ENCODE assay signal across 19 cellular contexts in genomic region chr5:138563340-138564118, GRCh38. TPM values are rescaled to one million over a fixed set of nuclear protein-coding genes. Genes with fewer than 3 reads are reported as not detected.
A peak's percentile ranks its signal among the peaks of the same experiment; 100 is the strongest.
DNase-seq lines count a peak whose midpoint lies in the region; ATAC-seq and TF ChIP-seq lines count a peak whose summit lies in the region.
"Had no signal": no experiment of that assay in that cellular context is flagged by ENCODE, and none has a peak within 500 bp of the region (broad histone marks: within the 10 kb centered on the region; RNA-seq: fewer than 3 reads in every experiment).

No MANE protein-coding gene starts in this region.

- ATAC-seq in naive thymus-derived CD4-positive, alpha-beta T cell: no peak
- ATAC-seq: foreskin keratinocyte, SK-N-SH treated with all-trans-retinoic acid at 6 μM for 48 hours had no signal

- DNase-seq in activated CD4-positive, alpha-beta T cell treated with anti-CD3 and anti-CD28 coated beads, Interleukin-2, amount 10 ng/mL, durations not matched to agents 7 days and 5 days: no peak
- no peak for DNase-seq in activated CD4-positive, alpha-beta T cell treated with anti-CD3 and anti-CD28 coated beads for 1 hour
- no peak for DNase-seq in activated T-helper 2 cell treated with anti-CD3 and anti-CD28 coated beads, Interferon-gamma antibody, Interleukin-2, Interleukin-4, amounts not matched to agents 10 μg/mL and 5 μg/mL and 100 μg/mL, durations not matched to agents 14 hours and 24 hours and 36 hours (ENCODE audit: low spot score)
- no peak for DNase-seq in naive thymus-derived CD4-positive, alpha-beta T cell
- DNase-seq in glomerular visceral epithelial cell (ENCODE audit: extremely low spot score): no peak
- no peak for DNase-seq in NK-92 treated with Interleukin-12 subunit alpha and Interleukin-12 subunit beta, amount 100 ng/mL, for 24 hours (lab: John Stamatoyannopoulos, UW)
- no peak for DNase-seq in medulla oblongata (ENCODE audit: extremely low spot score)
- DNase-seq: DMS79, foreskin keratinocyte, kidney glomerular epithelial cell, mesendoderm, NCI-H1436, NCI-H2171 treated with DMSO at 0.1 percent for 48 hours, Peyer's patch, tibial artery had no signal

- POLR2A ChIA-PET in activated CD4-positive, alpha-beta T cell treated with anti-CD3 and anti-CD28 coated beads, Interleukin-2, amount 10 ng/mL, durations not matched to agents 7 days and 5 days (lab: Charles Lee): interaction anchor here (0.7 kb wide), 1 partner anchor 12 kb away, joined by 6 read pairs; the partner anchor contains the start of gene HSPA9
- POLR2A ChIA-PET in HEK293 (lab: Yijun Ruan, JAX): interaction anchor here (1.2 kb wide), 1 partner anchor 12 kb away, joined by 4 read pairs; the partner anchor contains the start of gene HSPA9
- POLR2A ChIA-PET in naive thymus-derived CD4-positive, alpha-beta T cell (lab: Charles Lee): interaction anchor here (2.6 kb wide), 1 partner anchor 12 kb away, joined by 8 read pairs; the partner anchor contains the start of gene HSPA9

- no peak overlapping the region for H3K4me3 Mint-ChIP-seq in activated CD4-positive, alpha-beta T cell treated with anti-CD3 and anti-CD28 coated beads, Interleukin-2, amount 10 ng/mL, durations not matched to agents 7 days and 5 days
- H3K4me3 Mint-ChIP-seq in activated T-helper 2 cell treated with anti-CD3 and anti-CD28 coated beads, Interferon-gamma antibody, Interleukin-2, Interleukin-4, amounts not matched to agents 10 μg/mL and 5 μg/mL and 100 μg/mL, durations not matched to agents 14 hours and 24 hours and 36 hours (ENCODE audit: low read depth): no peak overlapping the region
- no peak overlapping the region for H3K4me3 Mint-ChIP-seq in naive thymus-derived CD4-positive, alpha-beta T cell
- H3K4me3 Mint-ChIP-seq: neural progenitor cell had no signal

- H3K4me1 Mint-ChIP-seq in activated CD4-positive, alpha-beta T cell treated with anti-CD3 and anti-CD28 coated beads, Interleukin-2, amount 10 ng/mL, durations not matched to agents 7 days and 5 days: peaks cover 36% of the 10 kb centered on the region
- H3K4me1 Mint-ChIP-seq in activated T-helper 2 cell treated with anti-CD3 and anti-CD28 coated beads, Interferon-gamma antibody, Interleukin-2, Interleukin-4, amounts not matched to agents 10 μg/mL and 5 μg/mL and 100 μg/mL, durations not matched to agents 14 hours and 24 hours and 36 hours (ENCODE audit: low read depth): peaks cover 26% of the 10 kb centered on the region
- peaks cover 13 to 67% (median 52%) of the 10 kb centered on the region in 7 donors for H3K4me1 Mint-ChIP-seq in naive thymus-derived CD4-positive, alpha-beta T cell
- H3K4me1 Mint-ChIP-seq: neural progenitor cell had no signal

- no peaks in the 10 kb centered on the region for H3K4me1 ChIP-seq in HEK293 (ENCODE audit: control insufficient read depth, insufficient read depth, low read length)
- H3K4me1 ChIP-seq in naive thymus-derived CD4-positive, alpha-beta T cell (ENCODE audit: control insufficient read depth in 2 of 2, insufficient read depth in 2 of 2, low read length in 2 of 2): peaks cover 14 to 35% of the 10 kb centered on the region in 2 donors
- H3K4me1 ChIP-seq: foreskin keratinocyte, neural progenitor cell, Peyer's patch, tibial artery had no signal

- H3K4me3 ChIP-seq in HEK293 (ENCODE audit: low read depth, low read length): no peak overlapping the region
- no peak overlapping the region for H3K4me3 ChIP-seq in naive thymus-derived CD4-positive, alpha-beta T cell (ENCODE audit: low read length)
- H3K4me3 ChIP-seq: neural progenitor cell, Peyer's patch, tibial artery had no signal

- peaks cover 79 to 95% of the 10 kb centered on the region in 2 experiments for H3K36me3 ChIP-seq in HEK293 (ENCODE audit: control insufficient read depth in 2 of 2, insufficient read depth in 1 of 2, low read length in 2 of 2)
- H3K36me3 ChIP-seq in naive thymus-derived CD4-positive, alpha-beta T cell (ENCODE audit: control insufficient read depth in 2 of 3, insufficient read depth in 3 of 3, low read length in 3 of 3): peaks cover 53 to 89% (median 60%) of the 10 kb centered on the region in 3 experiments

- H3K27me3 Mint-ChIP-seq in activated CD4-positive, alpha-beta T cell treated with anti-CD3 and anti-CD28 coated beads, Interleukin-2, amount 10 ng/mL, durations not matched to agents 7 days and 5 days: no peaks in the 10 kb centered on the region
- no peaks in the 10 kb centered on the region for H3K27me3 Mint-ChIP-seq in activated T-helper 2 cell treated with anti-CD3 and anti-CD28 coated beads, Interferon-gamma antibody, Interleukin-2, Interleukin-4, amounts not matched to agents 10 μg/mL and 5 μg/mL and 100 μg/mL, durations not matched to agents 14 hours and 24 hours and 36 hours (ENCODE audit: low read depth)
- H3K27me3 Mint-ChIP-seq in naive thymus-derived CD4-positive, alpha-beta T cell: no peaks in the 10 kb centered on the region

- H3K9me3 Mint-ChIP-seq in activated CD4-positive, alpha-beta T cell treated with anti-CD3 and anti-CD28 coated beads, Interleukin-2, amount 10 ng/mL, durations not matched to agents 7 days and 5 days: no peaks in the 10 kb centered on the region
- no peaks in the 10 kb centered on the region for H3K9me3 Mint-ChIP-seq in activated T-helper 2 cell treated with anti-CD3 and anti-CD28 coated beads, Interferon-gamma antibody, Interleukin-2, Interleukin-4, amounts not matched to agents 10 μg/mL and 5 μg/mL and 100 μg/mL, durations not matched to agents 14 hours and 24 hours and 36 hours
- peaks cover 0 to 4% (median 0%) of the 10 kb centered on the region in 11 donors for H3K9me3 Mint-ChIP-seq in naive thymus-derived CD4-positive, alpha-beta T cell
- H3K9me3 Mint-ChIP-seq: neural progenitor cell had no signal

- no peak overlapping the region for H3K27ac ChIP-seq in HEK293 (ENCODE audit: extremely low read depth, low read depth, low read length)
- peak overlapping the region; percentile 26 for H3K27ac ChIP-seq in naive thymus-derived CD4-positive, alpha-beta T cell (ENCODE audit: low read depth, low read length)
- H3K27ac ChIP-seq: C4-2B, foreskin keratinocyte, neural progenitor cell, Peyer's patch, tibial artery had no signal

- intact Hi-C loops in activated T-helper 2 cell treated with anti-CD3 and anti-CD28 coated beads, Interferon-gamma antibody, Interleukin-2, Interleukin-4, amounts not matched to agents 10 μg/mL and 5 μg/mL and 100 μg/mL, durations not matched to agents 14 hours and 24 hours and 36 hours (cut with micrococcal nuclease): no loop called here
- intact Hi-C loops in naive thymus-derived CD4-positive, alpha-beta T cell (cut with micrococcal nuclease): loop anchor here in 1 of 2 donors (2.0 kb wide), 1 partner anchor 15 kb away; no protein-coding TSS in a partner anchor

- CTCF ChIA-PET in activated CD4-positive, alpha-beta T cell treated with anti-CD3 and anti-CD28 coated beads, Interleukin-2, amount 10 ng/mL, durations not matched to agents 7 days and 5 days (lab: Charles Lee): interaction anchor here (0.6 to 0.8 kb wide), 2 partner anchors 16 to 21 kb away, joined by 3 to 5 read pairs; partner anchors contain the start of gene ETF1
- CTCF ChIA-PET in HEK293 (lab: Yijun Ruan, JAX): interaction anchor here (0.7 to 0.9 kb wide), 2 partner anchors 8 to 98 kb away, joined by 3 read pairs; partner anchors contain the start of gene EGR1
- CTCF ChIA-PET in naive thymus-derived CD4-positive, alpha-beta T cell (lab: Charles Lee): no interaction called here

- TF ChIP-seq CTCF in HEK293 (tag by site-specific recombination; IDR thresholded peaks at IDR 0.05): no peak

- H3K36me3 Mint-ChIP-seq in activated CD4-positive, alpha-beta T cell treated with anti-CD3 and anti-CD28 coated beads, Interleukin-2, amount 10 ng/mL, durations not matched to agents 7 days and 5 days (ENCODE audit: low read depth): peaks cover 75% of the 10 kb centered on the region
- H3K36me3 Mint-ChIP-seq in activated T-helper 2 cell treated with anti-CD3 and anti-CD28 coated beads, Interferon-gamma antibody, Interleukin-2, Interleukin-4, amounts not matched to agents 10 μg/mL and 5 μg/mL and 100 μg/mL, durations not matched to agents 14 hours and 24 hours and 36 hours (ENCODE audit: low read depth): peaks cover 90% of the 10 kb centered on the region
- H3K36me3 Mint-ChIP-seq in naive thymus-derived CD4-positive, alpha-beta T cell: peaks cover 19 to 63% (median 51%) of the 10 kb centered on the region in 5 donors

- no peaks in the 10 kb centered on the region for H3K9me3 ChIP-seq in HEK293 (ENCODE audit: control insufficient read depth, insufficient read depth, low read depth, low read length)
- H3K9me3 ChIP-seq in naive thymus-derived CD4-positive, alpha-beta T cell (ENCODE audit: control insufficient read depth in 2 of 3, low read length in 3 of 3): no peaks in the 10 kb centered on the region
- H3K9me3 ChIP-seq: Peyer's patch, tibial artery had no signal

- peak overlapping the region; percentile 65 for H3K27ac Mint-ChIP-seq in activated CD4-positive, alpha-beta T cell treated with anti-CD3 and anti-CD28 coated beads, Interleukin-2, amount 10 ng/mL, durations not matched to agents 7 days and 5 days
- H3K27ac Mint-ChIP-seq in activated T-helper 2 cell treated with anti-CD3 and anti-CD28 coated beads, Interferon-gamma antibody, Interleukin-2, Interleukin-4, amounts not matched to agents 10 μg/mL and 5 μg/mL and 100 μg/mL, durations not matched to agents 14 hours and 24 hours and 36 hours: peak overlapping the region; percentile 25
- peak overlapping the region; percentile 1 to 76 (median 64) for H3K27ac Mint-ChIP-seq in naive thymus-derived CD4-positive, alpha-beta T cell
- H3K27ac Mint-ChIP-seq: neural progenitor cell had no signal

- H3K27me3 ChIP-seq in naive thymus-derived CD4-positive, alpha-beta T cell (ENCODE audit: control insufficient read depth in 2 of 2, insufficient read depth in 2 of 2, low read length in 2 of 2): no peaks in the 10 kb centered on the region
- H3K27me3 ChIP-seq: foreskin keratinocyte, neural progenitor cell, Peyer's patch, tibial artery had no signal

RNA-seq across cellular contexts. Expression of gene HSPA9, which starts 11.7 kb away (rescaled TPM):
- 100 to 1,000 TPM; 168 to 171 TPM for total RNA-seq in activated CD4-positive, alpha-beta T cell treated with anti-CD3 and anti-CD28 coated beads, Interleukin-2, amount 10 ng/mL, durations not matched to agents 7 days and 5 days
- total RNA-seq in activated T-helper 2 cell treated with anti-CD3 and anti-CD28 coated beads, Interferon-gamma antibody, Interleukin-2, Interleukin-4, amounts not matched to agents 10 μg/mL and 5 μg/mL and 100 μg/mL, durations not matched to agents 14 hours and 24 hours and 36 hours: 333 and 340 TPM in 2 replicates
- total RNA-seq in naive thymus-derived CD4-positive, alpha-beta T cell: 100 to 1,000 TPM; 152 to 274 (median 185) TPM
- polyA plus RNA-seq in naive thymus-derived CD4-positive, alpha-beta T cell: 100 to 1,000 TPM; 143 to 171 TPM

RNA-seq across cellular contexts. Expression of gene ETF1, which starts 20.5 kb away (rescaled TPM):
- total RNA-seq in activated CD4-positive, alpha-beta T cell treated with anti-CD3 and anti-CD28 coated beads, Interleukin-2, amount 10 ng/mL, durations not matched to agents 7 days and 5 days: 10 to 100 TPM; 65.3 to 72.1 TPM
- 169 and 170 TPM in 2 replicates for total RNA-seq in activated T-helper 2 cell treated with anti-CD3 and anti-CD28 coated beads, Interferon-gamma antibody, Interleukin-2, Interleukin-4, amounts not matched to agents 10 μg/mL and 5 μg/mL and 100 μg/mL, durations not matched to agents 14 hours and 24 hours and 36 hours
- total RNA-seq in naive thymus-derived CD4-positive, alpha-beta T cell: 100 to 1,000 TPM in 2 of 5 experiments, 10 to 100 TPM in 3; 40.6 to 137 (median 84.1) TPM
- polyA plus RNA-seq in naive thymus-derived CD4-positive, alpha-beta T cell: 10 to 100 TPM; 19.0 to 21.8 TPM
